8 cellular contexts compared by ENCODE assay signal in the genomic region with DNA sequence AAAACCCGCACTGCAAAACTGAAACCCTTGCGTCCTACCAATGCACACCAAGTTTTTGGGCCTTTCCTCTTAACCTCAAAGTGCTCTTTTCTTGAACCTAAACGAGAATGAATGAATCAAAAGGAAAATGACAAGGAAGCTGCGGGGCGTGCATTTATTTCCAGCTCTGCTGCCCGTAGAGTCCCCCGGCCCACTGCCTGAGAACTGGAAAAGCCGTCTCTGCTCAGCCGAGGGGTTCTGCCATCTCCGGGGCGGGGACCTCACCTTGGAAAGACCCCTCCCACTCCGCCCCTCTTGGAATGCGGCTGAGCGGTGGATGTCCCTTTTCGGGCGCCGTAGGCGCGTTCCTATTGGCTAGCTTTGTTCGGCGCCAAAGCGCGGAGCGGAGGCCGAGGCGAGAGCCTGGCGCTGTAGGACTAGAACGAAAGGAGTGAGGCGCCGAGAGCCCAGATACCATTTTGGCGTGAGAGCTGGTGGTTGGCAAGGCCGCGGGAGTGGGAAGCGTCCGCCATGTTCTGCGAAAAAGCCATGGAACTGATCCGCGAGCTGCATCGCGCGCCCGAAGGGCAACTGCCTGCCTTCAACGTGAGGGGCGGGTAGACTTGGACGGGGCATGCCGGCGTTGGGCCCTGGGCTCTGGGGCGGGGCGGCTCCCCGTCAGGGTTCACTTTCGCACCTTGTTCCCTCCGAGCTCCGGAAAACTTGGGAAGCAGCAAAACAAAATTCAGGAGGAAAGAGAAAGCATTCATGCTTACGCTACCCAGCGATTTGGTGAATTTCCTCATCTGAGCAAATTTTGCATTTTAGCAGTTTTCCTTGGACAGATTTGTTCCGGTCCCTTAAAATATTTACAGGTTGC. TPM values are rescaled to one million over a fixed set of nuclear protein-coding genes. Genes with fewer than 3 reads are reported as not detected.
A peak's percentile ranks its signal among the peaks of the same experiment; 100 is the strongest.
DNase-seq lines count a peak whose midpoint lies in the region; ATAC-seq lines count a peak whose summit lies in the region.

GINS1 (plus strand) TSS at position 363 of the 859 bp plus-strand sequence; CDS start at position 511, 148 bp downstream.

- peaks cover 3 to 15% (median 14%) of the 10 kb centered on the region in 5 donors for H3K9me3 Mint-ChIP-seq in CD8-positive, alpha-beta memory T cell
- peaks cover 19% of the 10 kb centered on the region for H3K9me3 Mint-ChIP-seq in activated CD4-positive, alpha-beta memory T cell treated with anti-CD3 and anti-CD28 coated beads for 36 hours

- H3K27ac ChIP-seq in CD8-positive, alpha-beta memory T cell (ENCODE audit: low read depth, low read length), result peak within 1 kb of the TSS; percentile 66

- H3K36me3 ChIP-seq in CD8-positive, alpha-beta memory T cell (ENCODE audit: insufficient read depth, low read length), result no peaks in the 10 kb centered on the region

- H3K4me3 Mint-ChIP-seq in CD8-positive, alpha-beta memory T cell, result peak within 1 kb of the TSS; percentile 90 to 94 (median 92)
- peak within 1 kb of the TSS; percentile 88 for H3K4me3 Mint-ChIP-seq in activated CD4-positive, alpha-beta memory T cell treated with anti-CD3 and anti-CD28 coated beads for 36 hours

- H3K27me3 ChIP-seq in CD8-positive, alpha-beta memory T cell (ENCODE audit: insufficient read depth, low read length, poor library complexity, severe bottlenecking), result no peaks in the 10 kb centered on the region

- intact Hi-C loops in activated CD4-positive, alpha-beta memory T cell treated with anti-CD3 and anti-CD28 coated beads for 36 hours (cut with micrococcal nuclease), result loop anchor here (1.0 to 5.0 kb wide), 5 partner anchors 17 to 415 kb away; partner anchors contain the start of genes ABHD12, APMAP, ENTPD6 and NANP

- H3K4me1 Mint-ChIP-seq in CD8-positive, alpha-beta memory T cell, result peaks cover 11 to 22% (median 14%) of the 10 kb centered on the region in 3 donors
- peaks cover 17% of the 10 kb centered on the region for H3K4me1 Mint-ChIP-seq in activated CD4-positive, alpha-beta memory T cell treated with anti-CD3 and anti-CD28 coated beads for 36 hours (ENCODE audit: low read depth)

- no peaks in the 10 kb centered on the region for H3K27me3 Mint-ChIP-seq in CD8-positive, alpha-beta memory T cell
- H3K27me3 Mint-ChIP-seq in activated CD4-positive, alpha-beta memory T cell treated with anti-CD3 and anti-CD28 coated beads for 36 hours, result no peaks in the 10 kb centered on the region

- POLR2A ChIA-PET in CD8-positive, alpha-beta memory T cell (lab: Charles Lee), result interaction anchor here (0.7 to 1.6 kb wide), 3 partner anchors 17 to 212 kb away, joined by 4 to 7 read pairs (median 6); partner anchors contain the start of genes ABHD12 and ENTPD6
- POLR2A ChIA-PET in activated CD4-positive, alpha-beta memory T cell treated with anti-CD3 and anti-CD28 coated beads for 36 hours (lab: Charles Lee), result interaction anchor here (1.6 to 1.7 kb wide), 2 partner anchors 16 to 159 kb away, joined by 11 to 14 read pairs; partner anchors contain the start of genes ABHD12 and PYGB

- peak within 1 kb of the TSS; percentile 53 to 91 (median 85) for H3K27ac Mint-ChIP-seq in CD8-positive, alpha-beta memory T cell
- peak within 1 kb of the TSS; percentile 85 for H3K27ac Mint-ChIP-seq in activated CD4-positive, alpha-beta memory T cell treated with anti-CD3 and anti-CD28 coated beads for 36 hours

- peaks cover 11% of the 10 kb centered on the region for H3K4me1 ChIP-seq in CD8-positive, alpha-beta memory T cell (ENCODE audit: insufficient read depth, low read length)

- H3K9me3 ChIP-seq in CD8-positive, alpha-beta memory T cell (ENCODE audit: low read length), result peaks cover 8% of the 10 kb centered on the region

- peak; percentile 94 for ATAC-seq in GM19455 (IDR thresholded peaks at IDR 0.05; ENCODE audit: unreplicated experiment)
- peak; percentile 56 for ATAC-seq in HG03575 (IDR thresholded peaks at IDR 0.05; ENCODE audit: extremely low read depth, insufficient number of reproducible peaks, low FRiP score, unreplicated experiment)

- H3K36me3 Mint-ChIP-seq in CD8-positive, alpha-beta memory T cell, result peaks cover 2 to 7% (median 5%) of the 10 kb centered on the region in 3 donors
- peaks cover 13% of the 10 kb centered on the region for H3K36me3 Mint-ChIP-seq in activated CD4-positive, alpha-beta memory T cell treated with anti-CD3 and anti-CD28 coated beads for 36 hours

- CTCF ChIA-PET in CD8-positive, alpha-beta memory T cell (lab: Charles Lee), result interaction anchor here (0.9 to 2.8 kb wide), 3 partner anchors 9 to 161 kb away, joined by 3 to 11 read pairs (median 8); no protein-coding TSS in a partner anchor
- CTCF ChIA-PET in activated CD4-positive, alpha-beta memory T cell treated with anti-CD3 and anti-CD28 coated beads for 36 hours (lab: Charles Lee), result interaction anchor here (1.0 to 3.2 kb wide), 4 partner anchors 9 to 113 kb away, joined by 3 to 21 read pairs (median 6); no protein-coding TSS in a partner anchor

- peak within 1 kb of the TSS; percentile 87 for H3K4me3 ChIP-seq in CD8-positive, alpha-beta memory T cell (ENCODE audit: low read length)

- peak; percentile 58 to 80 (median 70) for DNase-seq in CD8-positive, alpha-beta memory T cell
- DNase-seq in NCI-H774 (lab: John Stamatoyannopoulos, UW) (peak; percentile 92), lung microvascular endothelial cell (ENCODE audit: low read depth in 2 of 2) (peak; percentile 85)
- peak; percentile 92 for DNase-seq in activated CD4-positive, alpha-beta memory T cell treated with anti-CD3 and anti-CD28 coated beads for 36 hours
- DNase-seq in effector CD8-positive, alpha-beta T cell (lab: John Stamatoyannopoulos, UW), result peak; percentile 66
- peak; percentile 68 to 90 (median 78) for DNase-seq in stimulated activated CD4-positive, alpha-beta T cell treated with anti-CD3 and anti-CD28 coated beads, TNF-alpha, amount 100 ng/mL, for 24 hours (ENCODE audit: low read depth in 3 of 3)

RNA-seq across cellular contexts. Expression of gene GINS1, which starts in this region (rescaled TPM):
- total RNA-seq in CD8-positive, alpha-beta memory T cell, result 10 to 100 TPM; 26.0 to 31.2 TPM
- 0.74 TPM for polyA plus RNA-seq in CD8-positive, alpha-beta memory T cell
- total RNA-seq in activated CD4-positive, alpha-beta memory T cell treated with anti-CD3 and anti-CD28 coated beads for 36 hours, result 10 to 100 TPM; 31.5 to 32.3 TPM
- total RNA-seq in lung microvascular endothelial cell, result 3.4 and 8.3 TPM in 2 replicates

Comparison
In these comparisons a context has a peak if more than half of its experiments do, and no peak if none do; other contexts are left out.
1. Peak in every context shown above with its lines: DNase-seq, ATAC-seq, H3K4me3 ChIP-seq and H3K27ac ChIP-seq.